9 cellular contexts compared by ENCODE assay signal in genomic region chr10:133378251-133379096, GRCh38. TPM values are rescaled to one million over a fixed set of nuclear protein-coding genes. Genes with fewer than 3 reads are reported as not detected.
DNase-seq lines count a peak whose midpoint lies in the region; ATAC-seq and TF ChIP-seq lines count a peak whose summit lies in the region.
"Had no signal": no experiment of that assay in that cellular context is flagged by ENCODE, and none has a peak within 500 bp of the region (broad histone marks: within the 10 kb centered on the region; RNA-seq: fewer than 3 reads in every experiment).

No MANE protein-coding gene starts in this region.

- no peaks in the 10 kb centered on the region for H3K27me3 Mint-ChIP-seq in activated CD4-positive, alpha-beta T cell treated with anti-CD3 and anti-CD28 coated beads for 36 hours
- H3K27me3 Mint-ChIP-seq in dendritic cell treated with granulocyte-macrophage colony-stimulating factor and Interleukin-4, amounts not matched to agents 40 ng/mL and 50 ng/mL, for 4 days, result peaks cover 4% of the 10 kb centered on the region

- intact Hi-C loops in activated CD4-positive, alpha-beta T cell treated with anti-CD3 and anti-CD28 coated beads for 36 hours (cut with DNase I, micrococcal nuclease), result loop anchor here (1.0 to 10.0 kb wide), 10 partner anchors 11 to 1044 kb away; partner anchors contain the start of genes INPP5A (in 2 of the 2), FUOM (in 1 of the 2), LRRC27 (in 1 of the 2) and MTG1 (in 1 of the 2)
- intact Hi-C loops in dendritic cell treated with granulocyte-macrophage colony-stimulating factor and Interleukin-4, amounts not matched to agents 40 ng/mL and 50 ng/mL, for 4 days (cut with micrococcal nuclease), result loop anchor here (2.0 kb wide), 1 partner anchor 20 kb away; the partner anchor contains the start of gene FUOM

- no peak for TF ChIP-seq CTCF in Loucy (conservative IDR thresholded peaks at IDR 0.05; ENCODE audit: low read length)

- H3K9me3 ChIP-seq in Loucy (ENCODE audit: insufficient read depth, low read depth, low read length), result no peaks in the 10 kb centered on the region

- H3K9me3 Mint-ChIP-seq in activated CD4-positive, alpha-beta T cell treated with anti-CD3 and anti-CD28 coated beads for 36 hours (ENCODE audit: low read depth), result no peaks in the 10 kb centered on the region
- H3K9me3 Mint-ChIP-seq in dendritic cell treated with granulocyte-macrophage colony-stimulating factor and Interleukin-4, amounts not matched to agents 40 ng/mL and 50 ng/mL, for 4 days, result no peaks in the 10 kb centered on the region

- peak overlapping the region; percentile 74 for H3K9ac ChIP-seq in Loucy (ENCODE audit: low read depth, low read length, poor library complexity, severe bottlenecking)

- H3K27ac Mint-ChIP-seq in activated CD4-positive, alpha-beta T cell treated with anti-CD3 and anti-CD28 coated beads for 36 hours, result peak overlapping the region; percentile 24
- peak overlapping the region; percentile 93 for H3K27ac Mint-ChIP-seq in dendritic cell treated with granulocyte-macrophage colony-stimulating factor and Interleukin-4, amounts not matched to agents 40 ng/mL and 50 ng/mL, for 4 days

- H2AFZ ChIP-seq in Loucy (ENCODE audit: low read length), result peak overlapping the region; percentile 98

- H3K36me3 Mint-ChIP-seq in activated CD4-positive, alpha-beta T cell treated with anti-CD3 and anti-CD28 coated beads for 36 hours (ENCODE audit: low read depth), result no peaks in the 10 kb centered on the region
- H3K36me3 Mint-ChIP-seq in dendritic cell treated with granulocyte-macrophage colony-stimulating factor and Interleukin-4, amounts not matched to agents 40 ng/mL and 50 ng/mL, for 4 days (ENCODE audit: low read depth), result peaks cover 34% of the 10 kb centered on the region

- no peaks in the 10 kb centered on the region for H3K79me2 ChIP-seq in Loucy (ENCODE audit: insufficient read depth, low read length)

- H3K9me2 ChIP-seq in Loucy (replicated peaks; ENCODE audit: low read depth, low read length), result no peaks in the 10 kb centered on the region

- H4K20me1 ChIP-seq in Loucy (ENCODE audit: insufficient read depth, low read length, poor library complexity, severe bottlenecking), result no peaks in the 10 kb centered on the region

- no peaks in the 10 kb centered on the region for H3K27me3 ChIP-seq in Loucy (ENCODE audit: insufficient read depth, low read length, poor library complexity, severe bottlenecking)

- H3K4me3 Mint-ChIP-seq in activated CD4-positive, alpha-beta T cell treated with anti-CD3 and anti-CD28 coated beads for 36 hours, result peak overlapping the region; percentile 74
- H3K4me3 Mint-ChIP-seq in dendritic cell treated with granulocyte-macrophage colony-stimulating factor and Interleukin-4, amounts not matched to agents 40 ng/mL and 50 ng/mL, for 4 days, result peak overlapping the region; percentile 79

- peaks cover 19% of the 10 kb centered on the region for H3K4me1 ChIP-seq in Loucy (ENCODE audit: insufficient read depth, low read length, poor library complexity, severe bottlenecking)

- CTCF ChIA-PET in activated CD4-positive, alpha-beta T cell treated with anti-CD3 and anti-CD28 coated beads for 36 hours (lab: Charles Lee), result interaction anchor here (1.0 to 2.1 kb wide), 4 partner anchors 8 to 49 kb away, joined by 3 to 6 read pairs (median 4); no protein-coding TSS in a partner anchor

- ATAC-seq in GM21786 (IDR thresholded peaks at IDR 0.05; ENCODE audit: unreplicated experiment), result peak; percentile 38
- peak; percentile 57 for ATAC-seq in activated CD4-positive, alpha-beta T cell treated with anti-CD3 and anti-CD28 coated beads for 36 hours
- no peak for ATAC-seq in HG03469 (IDR thresholded peaks at IDR 0.05; ENCODE audit: unreplicated experiment)

- peak overlapping the region; percentile 80 for H3K4me3 ChIP-seq in Loucy (ENCODE audit: low read length, poor library complexity, severe bottlenecking)

- H3K36me3 ChIP-seq in Loucy (ENCODE audit: insufficient read depth, low read length), result no peaks in the 10 kb centered on the region

- POLR2A ChIA-PET in activated CD4-positive, alpha-beta T cell treated with anti-CD3 and anti-CD28 coated beads for 36 hours (lab: Charles Lee), result no interaction called here

- H3K4me1 Mint-ChIP-seq in activated CD4-positive, alpha-beta T cell treated with anti-CD3 and anti-CD28 coated beads for 36 hours, result peaks cover 4% of the 10 kb centered on the region
- H3K4me1 Mint-ChIP-seq in dendritic cell treated with granulocyte-macrophage colony-stimulating factor and Interleukin-4, amounts not matched to agents 40 ng/mL and 50 ng/mL, for 4 days (ENCODE audit: low read depth), result peaks cover 64% of the 10 kb centered on the region

- peak overlapping the region; percentile 97 for H3K4me2 ChIP-seq in Loucy (ENCODE audit: low read depth, low read length, poor library complexity, severe bottlenecking)

- no peaks in the 10 kb centered on the region; the same call in 1 of the 2 replicates for H3F3A ChIP-seq in Loucy (ENCODE audit: low read depth)

- peak; percentile 12 for DNase-seq in GM04503 (ENCODE audit: low read depth)
- peak; percentile 77 for DNase-seq in activated CD4-positive, alpha-beta T cell treated with anti-CD3 and anti-CD28 coated beads for 36 hours
- peak; percentile 87 for DNase-seq in left kidney (ENCODE audit: low read depth, low spot score)
- peak; percentile 65 to 69 for DNase-seq in stimulated activated CD4-positive, alpha-beta T cell treated with anti-CD3 and anti-CD28 coated beads, Interleukin-2, amount 100 ng/mL, for 24 hours

RNA-seq across cellular contexts. Expression of gene PAOX, which starts 0.6 kb away (rescaled TPM):
- total RNA-seq in activated CD4-positive, alpha-beta T cell treated with anti-CD3 and anti-CD28 coated beads for 36 hours, result 1 to 10 TPM; 3.0 to 6.2 TPM

RNA-seq across cellular contexts. Expression of gene ECHS1, which starts 5.3 kb away (rescaled TPM):
- 10 to 100 TPM; 42.0 to 56.7 TPM for total RNA-seq in activated CD4-positive, alpha-beta T cell treated with anti-CD3 and anti-CD28 coated beads for 36 hours

RNA-seq across cellular contexts. Expression of gene MTG1, which starts 15.5 kb away (rescaled TPM):
- total RNA-seq in activated CD4-positive, alpha-beta T cell treated with anti-CD3 and anti-CD28 coated beads for 36 hours, result 10 to 100 TPM; 46.9 to 52.1 TPM

RNA-seq across cellular contexts. Expression of gene FUOM, which starts 20.7 kb away (rescaled TPM):
- total RNA-seq in activated CD4-positive, alpha-beta T cell treated with anti-CD3 and anti-CD28 coated beads for 36 hours, result 10 to 100 TPM; 28.3 to 37.0 TPM

RNA-seq across cellular contexts. Expression of gene PRAP1, which starts 31.3 kb away (rescaled TPM):
- total RNA-seq in activated CD4-positive, alpha-beta T cell treated with anti-CD3 and anti-CD28 coated beads for 36 hours, result not detected
- total RNA-seq: glomerular endothelial cell had no signal

Comparison
In these comparisons a context has a peak if more than half of its experiments do, and no peak if none do; other contexts are left out.
1. DNase-seq: peak in every context shown above with its lines; median percentile 87 in left kidney; 77 in activated CD4-positive, alpha-beta T cell treated with anti-CD3 and anti-CD28 coated beads for 36 hours; 67 in stimulated activated CD4-positive, alpha-beta T cell treated with anti-CD3 and anti-CD28 coated beads, Interleukin-2, amount 100 ng/mL, for 24 hours; 12 in GM04503.